In genomic region chr1:8903410-8903809, GRCh38 we compare ENCODE assay signal across 11 cellular contexts. TPM values are rescaled to one million over a fixed set of nuclear protein-coding genes. Genes with fewer than 3 reads are reported as not detected.
DNase-seq lines count a peak whose midpoint lies in the region; ATAC-seq lines count a peak whose summit lies in the region.
"Had no signal": no experiment of that assay in that cellular context is flagged by ENCODE, and none has a peak within 500 bp of the region (broad histone marks: within the 10 kb centered on the region; RNA-seq: fewer than 3 reads in every experiment).

No MANE protein-coding gene starts in this region.

- no peak overlapping the region for H3K4me3 Mint-ChIP-seq in activated naive CD8-positive, alpha-beta T cell treated with anti-CD3 and anti-CD28 coated beads, Interleukin-2, amount 50 U/mL, for 24 hours
- H3K4me3 Mint-ChIP-seq: naive thymus-derived CD4-positive, alpha-beta T cell had no signal

- H3K4me1 ChIP-seq in ACC112 (ENCODE audit: control insufficient read depth, insufficient read depth, low read length, unreplicated experiment): peaks cover 48% of the 10 kb centered on the region

- H3K27me3 ChIP-seq in ACC112 (ENCODE audit: insufficient read depth, low read length): no peaks in the 10 kb centered on the region

- peaks cover 14% of the 10 kb centered on the region for H3K36me3 Mint-ChIP-seq in activated naive CD8-positive, alpha-beta T cell treated with anti-CD3 and anti-CD28 coated beads, Interleukin-2, amount 50 U/mL, for 24 hours (ENCODE audit: low read depth)

- H3K79me2 ChIP-seq in ACC112 (ENCODE audit: control insufficient read depth, insufficient read depth, low read length, unreplicated experiment): no peaks in the 10 kb centered on the region

- no peaks in the 10 kb centered on the region for H3K9me3 Mint-ChIP-seq in activated naive CD8-positive, alpha-beta T cell treated with anti-CD3 and anti-CD28 coated beads, Interleukin-2, amount 50 U/mL, for 24 hours

- H3K4me3 ChIP-seq in ACC112 (ENCODE audit: low read depth, low read length): peak overlapping the region; percentile 47; the same call in 1 of the 2 replicates

- DNase-seq in HT-29 (ENCODE audit: low spot score) (peak; percentile 9), left lobe of liver (ENCODE audit: low spot score) (no peak), NCI-H2227 treated with DMSO at 0.1 percent for 48 hours (lab: John Stamatoyannopoulos, UW) (no peak), KBM-7 (no peak), NCI-H187 (lab: John Stamatoyannopoulos, UW) (no peak)
- no peak for DNase-seq in activated naive CD8-positive, alpha-beta T cell treated with anti-CD3 and anti-CD28 coated beads, Interleukin-2, amount 50 U/mL, for 24 hours
- DNase-seq: NCI-H1417 treated with DMSO at 0.1 percent for 48 hours had no signal

- no peak for ATAC-seq in activated naive CD8-positive, alpha-beta T cell treated with anti-CD3 and anti-CD28 coated beads, Interleukin-2, amount 50 U/mL, for 24 hours
- ATAC-seq in left lobe of liver: peak; percentile 78
- no peak for ATAC-seq in GM21576 (IDR thresholded peaks at IDR 0.05; ENCODE audit: unreplicated experiment)
- ATAC-seq: naive thymus-derived CD4-positive, alpha-beta T cell had no signal

- peak overlapping the region; percentile 13 for H3K27ac Mint-ChIP-seq in activated naive CD8-positive, alpha-beta T cell treated with anti-CD3 and anti-CD28 coated beads, Interleukin-2, amount 50 U/mL, for 24 hours

- H2AFZ ChIP-seq in ACC112 (ENCODE audit: low read length, unreplicated experiment): no peak overlapping the region

- no peaks in the 10 kb centered on the region for H3K36me3 ChIP-seq in ACC112 (ENCODE audit: insufficient read depth, low read length)

- in situ Hi-C loops in KBM-7 (cut with MboI; ENCODE audit: low pct_unique_long_range_greater_than_20kb, low sequenced_read_pairs): no loop called here

- H3K27ac ChIP-seq in ACC112 (ENCODE audit: low read depth, low read length): peak overlapping the region; percentile 92

- peaks cover 71% of the 10 kb centered on the region for H3K4me1 Mint-ChIP-seq in activated naive CD8-positive, alpha-beta T cell treated with anti-CD3 and anti-CD28 coated beads, Interleukin-2, amount 50 U/mL, for 24 hours

- no peaks in the 10 kb centered on the region for H3K27me3 Mint-ChIP-seq in activated naive CD8-positive, alpha-beta T cell treated with anti-CD3 and anti-CD28 coated beads, Interleukin-2, amount 50 U/mL, for 24 hours
- H3K27me3 Mint-ChIP-seq: naive thymus-derived CD4-positive, alpha-beta T cell had no signal

RNA-seq across cellular contexts. Expression of gene ENO1, which starts 24.9 kb away (rescaled TPM):
- 2,011 and 2,121 TPM in 2 replicates for total RNA-seq in HT-29 (2014; rRNA removed; shearing (Covaris generic))
- 382 TPM for total RNA-seq in left lobe of liver

RNA-seq across cellular contexts. Expression of gene CA6, which starts 42.3 kb away (rescaled TPM):
- not detected in 2 replicates for total RNA-seq in HT-29 (2014; rRNA removed; shearing (Covaris generic))
- not detected for total RNA-seq in left lobe of liver
- total RNA-seq: glomerular endothelial cell had no signal
